In genomic region chr20:53789913-53790675, GRCh38 we compare ENCODE assay signal across 2 cellular contexts.
TF ChIP-seq lines count a peak whose summit lies in the region.

No MANE protein-coding gene starts in this region.

TF ChIP-seq in IMR-90, 13 proteins besides CTCF, POLR2A, EP300 and RAD21:
- TF ChIP-seq RFX5 (IDR thresholded peaks at IDR 0.05; ENCODE audit: low read depth, low read length) (no peak), MXI1 (IDR thresholded peaks at IDR 0.05; ENCODE audit: borderline replicate concordance, low read depth, low read length) (no peak), SMC3 (IDR thresholded peaks at IDR 0.05; ENCODE audit: low read depth, low read length) (no peak), CEBPB (IDR thresholded peaks at IDR 0.05; ENCODE audit: low read depth, low read length) (0 out of 2 replicates have a peak, but pooled peaks have one; percentile 9), BHLHE40 (IDR thresholded peaks at IDR 0.05; ENCODE audit: low read depth, low read length) (no peak)

TF ChIP-seq in GM12878, 131 proteins besides CTCF, POLR2A, EP300 and RAD21:
- peak in 1 of 2 experiments; percentile 83; a peak in 1 of 4 replicates for TF ChIP-seq ETV6 (conservative IDR thresholded peaks at IDR 0.05 in 1 of 2, IDR thresholded peaks at IDR 0.05 in 1 of 2; ENCODE audit: borderline replicate concordance in 1 of 2, low read depth in 1 of 2)
- TF ChIP-seq SMARCA5 (IDR thresholded peaks at IDR 0.05) = no peak
- TF ChIP-seq NFXL1 (IDR thresholded peaks at IDR 0.05; ENCODE audit: borderline replicate concordance) = peak; percentile 17; the same call in 1 of the 2 replicates
- no peak for TF ChIP-seq NBN (IDR thresholded peaks at IDR 0.05)
- TF ChIP-seq HDGF (IDR thresholded peaks at IDR 0.05) = no peak
